In genomic region chr3:57737840-57738239, GRCh38 we compare ENCODE assay signal across 29 cellular contexts.
"Had no signal": no experiment of that assay in that cellular context is flagged by ENCODE, and none has a peak within 500 bp of the region (broad histone marks: within the 10 kb centered on the region; RNA-seq: fewer than 3 reads in every experiment).

No MANE protein-coding gene starts in this region.

- H3K27me3 ChIP-seq: neutrophil, ovary, spleen, suprapubic skin, tibial artery, upper lobe of right lung had no signal

- ATAC-seq: naive thymus-derived CD8-positive, alpha-beta T cell; sciatic nerve; stimulated activated effector memory CD8-positive, alpha-beta T cell treated with anti-CD3 and anti-CD28 coated beads, Interleukin-12 subunit alpha, Interleukin-12 subunit beta, amount 100 ng/mL, for 72 hours had no signal

- H3K4me3 ChIP-seq: lower lobe of right lung, ovary, spleen, suprapubic skin, thoracic aorta, tibial artery, upper lobe of right lung had no signal

- DNase-seq: glutamatergic neuron; hippocampal formation; immature natural killer cell; kidney; lower lobe of right lung; mammary epithelial cell; mesenchymal stem cell; naive thymus-derived CD8-positive, alpha-beta T cell; occipital lobe; retina; small intestine; spleen; stimulated activated CD4-positive, alpha-beta T cell treated with anti-CD3 and anti-CD28 coated beads, Interleukin-4, amount 100 ng/mL, for 24 hours; stimulated activated naive CD4-positive, alpha-beta T cell; tibial artery; trophoblast cell; upper lobe of right lung had no signal

- H3K36me3 ChIP-seq: lower lobe of right lung, neutrophil, ovary, spleen, suprapubic skin, thoracic aorta, tibial artery, upper lobe of right lung had no signal

- H3K36me3 Mint-ChIP-seq: immature natural killer cell; naive thymus-derived CD8-positive, alpha-beta T cell; stimulated activated effector memory CD8-positive, alpha-beta T cell treated with anti-CD3 and anti-CD28 coated beads, Interleukin-12 subunit alpha, Interleukin-12 subunit beta, amount 100 ng/mL, for 72 hours had no signal

- FAIRE-seq: islet of Langerhans, kidney, small intestine, urothelium cell line had no signal

- H3K4me1 ChIP-seq: spleen, suprapubic skin, tibial artery, upper lobe of right lung had no signal

- H3K4me3 Mint-ChIP-seq: immature natural killer cell; naive thymus-derived CD8-positive, alpha-beta T cell; nephron; neural crest cell; stimulated activated effector memory CD8-positive, alpha-beta T cell treated with anti-CD3 and anti-CD28 coated beads, Interleukin-12 subunit alpha, Interleukin-12 subunit beta, amount 100 ng/mL, for 72 hours; stimulated activated naive CD8-positive, alpha-beta T cell treated with anti-CD3 and anti-CD28 coated beads, Interleukin-15, Interleukin-2, amounts not matched to agents 100 ng/mL and 50 ng/mL, for 24 hours had no signal

- H3K27ac ChIP-seq: lower lobe of right lung, neutrophil, spleen, suprapubic skin, thoracic aorta, tibial artery, upper lobe of right lung had no signal

- H3K27ac Mint-ChIP-seq: naive thymus-derived CD8-positive, alpha-beta T cell; progenitor cell of endocrine pancreas; stimulated activated effector memory CD8-positive, alpha-beta T cell treated with anti-CD3 and anti-CD28 coated beads, Interleukin-12 subunit alpha, Interleukin-12 subunit beta, amount 100 ng/mL, for 72 hours; stimulated activated naive CD8-positive, alpha-beta T cell treated with anti-CD3 and anti-CD28 coated beads, Interleukin-15, Interleukin-2, amounts not matched to agents 100 ng/mL and 50 ng/mL, for 24 hours had no signal

- H3K4me1 Mint-ChIP-seq: immature natural killer cell; naive thymus-derived CD8-positive, alpha-beta T cell; stimulated activated effector memory CD8-positive, alpha-beta T cell treated with anti-CD3 and anti-CD28 coated beads, Interleukin-12 subunit alpha, Interleukin-12 subunit beta, amount 100 ng/mL, for 72 hours had no signal

- H3K9me3 ChIP-seq: lower lobe of right lung, neutrophil, ovary, spleen, suprapubic skin, thoracic aorta, tibial artery, upper lobe of right lung had no signal

- H3K27me3 Mint-ChIP-seq: naive thymus-derived CD8-positive, alpha-beta T cell; progenitor cell of endocrine pancreas; stimulated activated naive CD8-positive, alpha-beta T cell treated with anti-CD3 and anti-CD28 coated beads, Interleukin-15, Interleukin-2, amounts not matched to agents 100 ng/mL and 50 ng/mL, for 24 hours had no signal

- H3K9me3 Mint-ChIP-seq: immature natural killer cell; naive thymus-derived CD8-positive, alpha-beta T cell; nephron; neural crest cell; stimulated activated effector memory CD8-positive, alpha-beta T cell treated with anti-CD3 and anti-CD28 coated beads, Interleukin-12 subunit alpha, Interleukin-12 subunit beta, amount 100 ng/mL, for 72 hours; stimulated activated naive CD8-positive, alpha-beta T cell treated with anti-CD3 and anti-CD28 coated beads, Interleukin-15, Interleukin-2, amounts not matched to agents 100 ng/mL and 50 ng/mL, for 24 hours had no signal
